Comparison of ENCODE assay signal across 29 cellular contexts in the genomic region with DNA sequence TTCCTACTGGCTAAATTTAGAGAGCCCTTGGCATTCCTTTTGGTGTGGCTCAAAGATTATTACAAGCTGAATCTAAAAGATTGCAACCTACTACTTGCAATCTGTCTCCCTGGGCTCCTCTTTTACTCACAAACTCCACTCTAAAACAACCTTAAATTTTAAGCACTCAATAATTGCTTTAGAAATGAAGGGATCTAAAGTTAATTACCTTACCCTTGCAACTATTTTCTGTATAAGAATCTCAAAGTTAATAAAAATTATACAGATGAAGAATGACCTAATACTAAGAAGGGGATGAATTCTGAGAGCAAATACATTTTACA.
DNase-seq lines count a peak whose midpoint lies in the region; ATAC-seq, FAIRE-seq and TF ChIP-seq lines count a peak whose summit lies in the region.
"Had no signal": no experiment of that assay in that cellular context is flagged by ENCODE, and none has a peak within 500 bp of the region (broad histone marks: within the 10 kb centered on the region; RNA-seq: fewer than 3 reads in every experiment).

No MANE protein-coding gene starts in this region.

- DNase-seq in HFFc6: no peak
- no peak for DNase-seq in chondrocyte (ENCODE audit: low spot score)
- peak in 1 of 2 donors; percentile 54 for DNase-seq in gastrocnemius medialis
- DNase-seq in GM12892 (ENCODE audit: insufficient read length): no peak
- no peak for DNase-seq in GM20000 (ENCODE audit: low spot score)
- DNase-seq in NOMO-1 treated with DMSO at 0.1 percent for 48 hours (lab: John Stamatoyannopoulos, UW; ENCODE audit: unreplicated experiment): no peak
- DNase-seq: activated CD4-positive, alpha-beta T cell treated with anti-CD3 and anti-CD28 coated beads, Interleukin-2, amount 50 U/mL, for 4 hours; activated CD8-positive, alpha-beta memory T cell treated with anti-CD3 and anti-CD28 coated beads, Interleukin-2, amount 10 ng/mL, durations not matched to agents 7 days and 5 days; activated naive CD8-positive, alpha-beta T cell treated with anti-CD3 and anti-CD28 coated beads, Interleukin-2, amount 50 U/mL, for 24 hours; activated T-cell treated with anti-CD3 and anti-CD28 coated beads, Interleukin-2, amount 50 U/mL, for 4 hours; caudate nucleus; effector memory CD8-positive, alpha-beta T cell; erythroblast; islet precursor cell; lower lobe of right lung; NCI-H1048; NCI-H2107; NCI-H446 treated with DMSO at 0.1 percent for 48 hours; NCI-H82; nephron progenitor cell; ovary; retina; RPMI8226; stomach; T-helper 17 cell; thyroid gland had no signal

- in situ Hi-C loops in gastrocnemius medialis (cut with MboI; ENCODE audit: low sequenced_read_pairs in 4 of 4): no loop called here

- H3K27me3 Mint-ChIP-seq in HFFc6 (ENCODE audit: insufficient read depth): no peaks in the 10 kb centered on the region; the same call in none of the 2 replicates
- H3K27me3 Mint-ChIP-seq in chondrocyte (ENCODE audit: low read depth): no peaks in the 10 kb centered on the region
- H3K27me3 Mint-ChIP-seq: activated naive CD8-positive, alpha-beta T cell treated with anti-CD3 and anti-CD28 coated beads, Interleukin-2, amount 50 U/mL, for 24 hours; effector memory CD8-positive, alpha-beta T cell; T-helper 17 cell had no signal

- H3K27me3 ChIP-seq in BLaER1 treated with 17β-estradiol and CSF1 and Interleukin-3, amounts not matched to agents 10 nM and 100 nM: no peaks in the 10 kb centered on the region
- H3K27me3 ChIP-seq in gastrocnemius medialis: no peaks in the 10 kb centered on the region
- H3K27me3 ChIP-seq: ovary, stomach, thyroid gland had no signal

- peak overlapping the region; percentile 62 for H3K4me3 Mint-ChIP-seq in HFFc6
- H3K4me3 Mint-ChIP-seq in chondrocyte (ENCODE audit: unreplicated experiment): no peak overlapping the region
- H3K4me3 Mint-ChIP-seq: activated CD8-positive, alpha-beta memory T cell treated with anti-CD3 and anti-CD28 coated beads, Interleukin-2, amount 10 ng/mL, durations not matched to agents 7 days and 5 days; activated naive CD8-positive, alpha-beta T cell treated with anti-CD3 and anti-CD28 coated beads, Interleukin-2, amount 50 U/mL, for 24 hours; activated T-cell treated with anti-CD3 and anti-CD28 coated beads, Interleukin-2, amount 50 U/mL, for 4 hours; effector memory CD8-positive, alpha-beta T cell; GM23338; nephron progenitor cell; T-helper 17 cell had no signal

- H3K36me3 Mint-ChIP-seq in HFFc6 (ENCODE audit: low read depth) (peaks cover 7% of the 10 kb centered on the region), chondrocyte (ENCODE audit: low read depth) (no peaks in the 10 kb centered on the region)

- FAIRE-seq in GM12892 (lab: Jason Lieb, UNC): no peak

- TF ChIP-seq CTCF in HFFc6 (IDR thresholded peaks at IDR 0.05) (no peak), chondrocyte (IDR thresholded peaks at IDR 0.05) (no peak), gastrocnemius medialis (IDR thresholded peaks at IDR 0.05 in 4 of 5, conservative IDR thresholded peaks at IDR 0.05 in 1 of 5) (no peak), GM20000 (IDR thresholded peaks at IDR 0.05; ENCODE audit: extremely low read depth, missing control alignments) (no peak)

- no peaks in the 10 kb centered on the region for H3K9me3 Mint-ChIP-seq in HFFc6
- H3K9me3 Mint-ChIP-seq in chondrocyte (ENCODE audit: low read depth): peaks cover 3% of the 10 kb centered on the region

- peak overlapping the region in 8 of 11 experiments; percentile 36 to 82 (median 62); a peak in 16 of 22 replicates for H3K27ac ChIP-seq in BLaER1 treated with 17β-estradiol and CSF1 and Interleukin-3, amounts not matched to agents 10 nM and 100 nM
- H3K27ac ChIP-seq in gastrocnemius medialis: peak overlapping the region; percentile 71 to 85 (median 82)
- H3K27ac ChIP-seq: lower lobe of right lung, ovary, stomach, thyroid gland had no signal

- peaks cover 1 to 46% (median 3%) of the 10 kb centered on the region in 11 experiments; a peak in 15 of 22 replicates for H3K9me3 ChIP-seq in BLaER1 treated with 17β-estradiol and CSF1 and Interleukin-3, amounts not matched to agents 10 nM and 100 nM (replicated peaks in 1 of 11)
- no peaks in the 10 kb centered on the region for H3K9me3 ChIP-seq in gastrocnemius medialis
- H3K9me3 ChIP-seq: lower lobe of right lung, ovary, thyroid gland had no signal

- peaks cover 0 to 57% (median 31%) of the 10 kb centered on the region in 10 experiments; a peak in 13 of 20 replicates for H3K4me1 ChIP-seq in BLaER1 treated with 17β-estradiol and CSF1 and Interleukin-3, amounts not matched to agents 10 nM and 100 nM
- H3K4me1 ChIP-seq in gastrocnemius medialis: peaks cover 36 to 38% of the 10 kb centered on the region in 2 donors
- H3K4me1 ChIP-seq: stomach, thyroid gland had no signal

- no peaks in the 10 kb centered on the region for H4K20me1 ChIP-seq in BLaER1 treated with 17β-estradiol and CSF1 and Interleukin-3, amounts not matched to agents 10 nM and 100 nM

- H3K4me2 ChIP-seq in BLaER1 treated with 17β-estradiol and CSF1 and Interleukin-3, amounts not matched to agents 10 nM and 100 nM: peak overlapping the region in 7 of 11 experiments; percentile 27 to 78 (median 67); a peak in 13 of 22 replicates
- H3K4me2 ChIP-seq: GM23338 had no signal

- H3K4me1 Mint-ChIP-seq in HFFc6 (ENCODE audit: low read depth) (peaks cover 52% of the 10 kb centered on the region), chondrocyte (ENCODE audit: low read depth) (peaks cover 20% of the 10 kb centered on the region)
- H3K4me1 Mint-ChIP-seq: activated naive CD8-positive, alpha-beta T cell treated with anti-CD3 and anti-CD28 coated beads, Interleukin-2, amount 50 U/mL, for 24 hours; nephron progenitor cell; T-helper 17 cell had no signal

- no peak for ATAC-seq in gastrocnemius medialis
- ATAC-seq: activated CD4-positive, CD25-positive, alpha-beta regulatory T cell treated with anti-CD3 and anti-CD28 coated beads, Interleukin-2, amount 50 U/mL, for 24 hours; activated CD8-positive, alpha-beta memory T cell treated with anti-CD3 and anti-CD28 coated beads, Interleukin-2, amount 10 ng/mL, durations not matched to agents 7 days and 5 days; activated naive CD8-positive, alpha-beta T cell treated with anti-CD3 and anti-CD28 coated beads, Interleukin-2, amount 50 U/mL, for 24 hours; activated T-cell treated with anti-CD3 and anti-CD28 coated beads, Interleukin-2, amount 50 U/mL, for 4 hours; effector memory CD8-positive, alpha-beta T cell; GM23338; T-helper 17 cell had no signal

- peak overlapping the region; percentile 72 for H3K27ac Mint-ChIP-seq in HFFc6
- peak overlapping the region; percentile 80 for H3K27ac Mint-ChIP-seq in chondrocyte (ENCODE audit: unreplicated experiment)
- H3K27ac Mint-ChIP-seq: activated CD8-positive, alpha-beta memory T cell treated with anti-CD3 and anti-CD28 coated beads, Interleukin-2, amount 10 ng/mL, durations not matched to agents 7 days and 5 days; activated naive CD8-positive, alpha-beta T cell treated with anti-CD3 and anti-CD28 coated beads, Interleukin-2, amount 50 U/mL, for 24 hours; effector memory CD8-positive, alpha-beta T cell; GM23338; nephron progenitor cell; T-helper 17 cell had no signal

- intact Hi-C loops in gastrocnemius medialis (cut with DNase I; ENCODE audit: low total_unique reads): loop anchor here (2.0 to 10.0 kb wide), 3 partner anchors 26 to 310 kb away; partner anchors contain the start of gene ARMC8

- peak overlapping the region in 4 of 11 experiments; percentile 19 to 59 (median 54); a peak in 7 of 22 replicates for H3K9ac ChIP-seq in BLaER1 treated with 17β-estradiol and CSF1 and Interleukin-3, amounts not matched to agents 10 nM and 100 nM

- TF ChIP-seq POLR2A in gastrocnemius medialis (IDR thresholded peaks at IDR 0.05): no peak
- no peak for TF ChIP-seq POLR2A in GM12892 (IDR thresholded peaks at IDR 0.05; ENCODE audit: low read depth, low read length)

- peaks cover 0 to 43% (median 22%) of the 10 kb centered on the region in 11 experiments; a peak in 20 of 22 replicates for H3K36me3 ChIP-seq in BLaER1 treated with 17β-estradiol and CSF1 and Interleukin-3, amounts not matched to agents 10 nM and 100 nM
- no peaks in the 10 kb centered on the region for H3K36me3 ChIP-seq in gastrocnemius medialis
- H3K36me3 ChIP-seq: ovary had no signal

- H3K4me3 ChIP-seq in BLaER1 treated with 17β-estradiol and CSF1 and Interleukin-3, amounts not matched to agents 10 nM and 100 nM: no peak overlapping the region
- H3K4me3 ChIP-seq in gastrocnemius medialis: no peak overlapping the region
- H3K4me3 ChIP-seq: GM23338, lower lobe of right lung, ovary, stomach, thyroid gland had no signal
